8 cellular contexts compared by ENCODE assay signal in the genomic region with DNA sequence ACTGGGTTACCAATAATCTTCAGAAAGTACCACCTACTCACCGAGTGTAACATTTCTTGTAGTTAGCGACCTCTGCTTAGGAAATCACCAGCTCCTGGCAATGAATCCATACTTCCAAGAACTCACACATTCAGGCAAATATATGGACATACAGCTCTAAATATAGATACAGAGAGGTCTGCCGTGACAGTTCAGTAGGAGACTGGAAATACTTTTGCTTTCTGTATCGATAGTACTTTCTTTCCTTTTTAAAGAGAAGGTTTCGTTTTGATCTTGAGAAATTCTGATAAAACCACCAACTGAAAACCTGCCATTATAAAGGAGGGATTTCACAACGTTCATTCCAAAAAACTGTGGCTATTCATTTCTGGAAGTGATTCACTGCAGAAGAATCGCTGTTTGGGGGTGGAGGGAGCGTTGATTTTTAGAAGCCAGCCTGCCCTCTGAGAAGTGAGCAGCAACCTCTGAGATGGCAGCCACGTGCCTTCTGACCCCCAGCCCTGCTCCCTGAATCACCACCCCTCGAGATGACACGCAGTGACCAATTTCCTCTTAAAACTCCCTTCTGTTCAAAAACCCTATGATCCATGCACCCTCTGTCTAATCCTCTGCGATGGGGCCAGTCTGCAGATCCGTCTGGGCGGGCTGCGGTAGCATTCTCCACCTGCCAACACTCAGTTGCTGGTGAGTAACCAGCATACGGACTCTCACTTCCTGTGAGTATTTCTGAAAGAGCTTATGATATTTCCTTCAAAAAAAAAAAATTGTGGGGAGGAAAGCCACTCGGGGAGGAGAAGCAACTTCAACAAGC.
DNase-seq lines count a peak whose midpoint lies in the region; ATAC-seq lines count a peak whose summit lies in the region.

No MANE protein-coding gene starts in this region.

- peak overlapping the region; percentile 96 for H3K27ac Mint-ChIP-seq in central memory CD8-positive, alpha-beta T cell (ENCODE audit: low read depth)

- peak overlapping the region; percentile 51 to 80 for H3K18ac ChIP-seq in mesenchymal stem cell (ENCODE audit: low read depth in 1 of 2, low read length in 2 of 2)

- H3K9me3 ChIP-seq in mesenchymal stem cell (ENCODE audit: control insufficient read depth, low read length), result no peaks in the 10 kb centered on the region

- H2BK5ac ChIP-seq in mesenchymal stem cell (ENCODE audit: low read depth, low read length, poor library complexity, severe bottlenecking), result peak overlapping the region; percentile 91

- no peak overlapping the region for H3K14ac ChIP-seq in mesenchymal stem cell (ENCODE audit: low read length in 2 of 2)

- H3K4ac ChIP-seq in mesenchymal stem cell (ENCODE audit: low read depth in 1 of 2, low read length in 2 of 2), result peak overlapping the region in 1 of 2 experiments; percentile 73

- no peak overlapping the region for H2AFZ ChIP-seq in mesenchymal stem cell (ENCODE audit: low read depth, low read length)

- no peak overlapping the region for H2BK12ac ChIP-seq in mesenchymal stem cell (ENCODE audit: low read length in 2 of 2)

- H2BK15ac ChIP-seq in mesenchymal stem cell (ENCODE audit: low read depth, poor library complexity, severe bottlenecking), result no peak overlapping the region

- peaks cover 4% of the 10 kb centered on the region for H3K79me1 ChIP-seq in mesenchymal stem cell (replicated peaks; ENCODE audit: low read length, poor library complexity, severe bottlenecking)

- peaks cover 60% of the 10 kb centered on the region for H3K36me3 Mint-ChIP-seq in central memory CD8-positive, alpha-beta T cell (ENCODE audit: insufficient read depth)

- peak overlapping the region; percentile 99 for H3K27ac ChIP-seq in mesenchymal stem cell (ENCODE audit: low read length, poor library complexity, severe bottlenecking)

- H2BK120ac ChIP-seq in mesenchymal stem cell (ENCODE audit: low read depth, low read length), result peak overlapping the region; percentile 64

- H3K9me3 Mint-ChIP-seq in central memory CD8-positive, alpha-beta T cell, result no peaks in the 10 kb centered on the region

- ATAC-seq in central memory CD8-positive, alpha-beta T cell (replicated peaks; ENCODE audit: extremely low read depth, poor library complexity, severe bottlenecking), result peak; percentile 90

- H3K9ac ChIP-seq in mesenchymal stem cell (ENCODE audit: low read length), result peak overlapping the region; percentile 97

- H3K36me3 ChIP-seq in mesenchymal stem cell (ENCODE audit: control insufficient read depth in 1 of 2, insufficient read depth in 2 of 2, low read depth in 1 of 2, low read length in 2 of 2), result peaks cover 9 to 47% of the 10 kb centered on the region in 2 experiments

- no peak overlapping the region for H4K91ac ChIP-seq in mesenchymal stem cell (ENCODE audit: low read length)

- H3K4me1 ChIP-seq in mesenchymal stem cell (ENCODE audit: control insufficient read depth, insufficient read depth, low read depth, low read length), result peaks cover 19% of the 10 kb centered on the region

- H2AK5ac ChIP-seq in mesenchymal stem cell (ENCODE audit: low read length, severe bottlenecking), result peak overlapping the region; percentile 47

- 0% methylated on average over 12 of the region's 17 CpGs for WGBS in mesenchymal stem cell

- H3K4me3 ChIP-seq in mesenchymal stem cell (ENCODE audit: insufficient read depth in 1 of 2, low read depth in 1 of 2, low read length in 2 of 2), result peak overlapping the region in 1 of 2 experiments; percentile 91

- no peaks in the 10 kb centered on the region for H3K27me3 ChIP-seq in mesenchymal stem cell (ENCODE audit: control insufficient read depth in 1 of 2, insufficient read depth in 1 of 2, low read length in 2 of 2)

- DNase-seq in GF-D8 (lab: John Stamatoyannopoulos, UW) (peak; percentile 84), H4 (ENCODE audit: low spot score) (peak; percentile 93), LoVo (ENCODE audit: low spot score) (peak; percentile 92), mesenchymal stem cell (peak; percentile 98), OCI-M2 (lab: John Stamatoyannopoulos, UW; ENCODE audit: unreplicated experiment) (no peak)
- peak; percentile 69 for DNase-seq in activated CD4-positive, CD25-positive, alpha-beta regulatory T cell treated with anti-CD3 and anti-CD28 coated beads, Interleukin-2, amount 50 U/mL, for 16 hours (ENCODE audit: low read depth, low spot score)
- DNase-seq in central memory CD8-positive, alpha-beta T cell (ENCODE audit: low spot score in 2 of 2), result peak; percentile 51 to 81
- peak; percentile 54 to 63 for DNase-seq in stimulated activated CD8-positive, alpha-beta memory T cell treated with anti-CD3 and anti-CD28 coated beads, Interleukin-2, amount 100 ng/mL, for 1 hour (ENCODE audit: low read depth in 2 of 2)

- H3K4me3 Mint-ChIP-seq in central memory CD8-positive, alpha-beta T cell, result peak overlapping the region; percentile 83

- H3K4me1 Mint-ChIP-seq in central memory CD8-positive, alpha-beta T cell, result peaks cover 92% of the 10 kb centered on the region

- H4K8ac ChIP-seq in mesenchymal stem cell (ENCODE audit: low read length), result peak overlapping the region; percentile 27

- H3K23ac ChIP-seq in mesenchymal stem cell (ENCODE audit: low read length in 2 of 2), result no peak overlapping the region

- H3K27me3 Mint-ChIP-seq in central memory CD8-positive, alpha-beta T cell, result no peaks in the 10 kb centered on the region

- peak overlapping the region; percentile 50 for H3K4me2 ChIP-seq in mesenchymal stem cell (ENCODE audit: low read length, poor library complexity, severe bottlenecking)
